ENCODE assay signal across 1 cellular context in the genomic region with DNA sequence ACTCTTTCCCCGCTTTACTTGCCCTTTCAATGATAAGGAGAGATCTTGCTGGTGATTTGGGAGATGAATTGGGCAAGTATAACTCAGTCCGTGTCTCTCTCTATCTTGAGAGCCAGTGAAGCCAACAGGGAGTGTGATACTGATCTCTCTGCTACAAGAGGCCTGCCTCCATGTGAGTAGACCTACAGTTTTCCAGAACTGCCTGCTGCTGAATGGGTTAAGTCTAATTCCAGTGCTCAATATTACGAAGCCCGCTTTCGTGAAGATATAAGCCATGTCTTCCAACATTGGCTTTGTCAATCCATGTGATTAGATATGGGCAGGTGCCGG.
TF ChIP-seq lines count a peak whose summit lies in the region.

No MANE protein-coding gene starts in this region.

TF ChIP-seq in A549, 52 proteins besides CTCF, POLR2A, EP300 and RAD21 (continued from another document):
- TF ChIP-seq, protein P1, sequence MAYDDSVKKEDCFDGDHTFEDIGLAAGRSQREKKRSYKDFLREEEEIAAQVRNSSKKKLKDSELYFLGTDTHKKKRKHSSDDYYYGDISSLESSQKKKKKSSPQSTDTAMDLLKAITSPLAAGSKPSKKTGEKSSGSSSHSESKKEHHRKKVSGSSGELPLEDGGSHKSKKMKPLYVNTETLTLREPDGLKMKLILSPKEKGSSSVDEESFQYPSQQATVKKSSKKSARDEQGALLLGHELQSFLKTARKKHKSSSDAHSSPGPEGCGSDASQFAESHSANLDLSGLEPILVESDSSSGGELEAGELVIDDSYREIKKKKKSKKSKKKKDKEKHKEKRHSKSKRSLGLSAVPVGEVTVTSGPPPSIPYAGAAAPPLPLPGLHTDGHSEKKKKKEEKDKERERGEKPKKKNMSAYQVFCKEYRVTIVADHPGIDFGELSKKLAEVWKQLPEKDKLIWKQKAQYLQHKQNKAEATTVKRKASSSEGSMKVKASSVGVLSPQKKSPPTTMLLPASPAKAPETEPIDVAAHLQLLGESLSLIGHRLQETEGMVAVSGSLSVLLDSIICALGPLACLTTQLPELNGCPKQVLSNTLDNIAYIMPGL (CRISPR knock-in tag; IDR thresholded peaks at IDR 0.05; ENCODE audit: borderline replicate concordance), result no peak
- TF ChIP-seq, protein P2, sequence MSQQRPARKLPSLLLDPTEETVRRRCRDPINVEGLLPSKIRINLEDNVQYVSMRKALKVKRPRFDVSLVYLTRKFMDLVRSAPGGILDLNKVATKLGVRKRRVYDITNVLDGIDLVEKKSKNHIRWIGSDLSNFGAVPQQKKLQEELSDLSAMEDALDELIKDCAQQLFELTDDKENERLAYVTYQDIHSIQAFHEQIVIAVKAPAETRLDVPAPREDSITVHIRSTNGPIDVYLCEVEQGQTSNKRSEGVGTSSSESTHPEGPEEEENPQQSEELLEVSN (IDR thresholded peaks at IDR 0.05; ENCODE audit: borderline replicate concordance, low read depth), result no peak
- TF ChIP-seq ZFP36 (IDR thresholded peaks at IDR 0.05; ENCODE audit: borderline replicate concordance, partially characterized antibody), result no peak
- no peak for TF ChIP-seq ZSCAN20 (CRISPR knock-in tag; IDR thresholded peaks at IDR 0.05)
